ENCODE assay signal across 1 cellular context in the genomic region with DNA sequence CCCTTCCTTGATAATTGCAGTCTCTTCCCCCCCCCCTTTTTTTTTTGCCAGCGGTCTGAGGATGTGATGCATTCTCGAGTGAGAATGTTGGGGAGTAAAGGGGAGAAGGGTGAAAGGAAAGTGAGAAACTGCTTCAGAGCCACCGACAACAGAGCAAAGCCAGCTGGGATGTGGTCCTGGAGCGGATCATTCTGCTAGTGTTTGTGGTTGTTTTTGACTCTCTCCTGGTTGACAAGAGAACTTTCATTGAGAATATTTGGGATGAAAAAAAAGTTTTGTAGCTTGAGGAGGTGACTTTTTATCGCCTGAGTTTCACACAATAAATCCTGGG.
TF ChIP-seq lines count a peak whose summit lies in the region.

No MANE protein-coding gene starts in this region.

TF ChIP-seq in IMR-90, 13 proteins besides CTCF, POLR2A, EP300 and RAD21 (continued from another document):
- TF ChIP-seq, protein P1, sequence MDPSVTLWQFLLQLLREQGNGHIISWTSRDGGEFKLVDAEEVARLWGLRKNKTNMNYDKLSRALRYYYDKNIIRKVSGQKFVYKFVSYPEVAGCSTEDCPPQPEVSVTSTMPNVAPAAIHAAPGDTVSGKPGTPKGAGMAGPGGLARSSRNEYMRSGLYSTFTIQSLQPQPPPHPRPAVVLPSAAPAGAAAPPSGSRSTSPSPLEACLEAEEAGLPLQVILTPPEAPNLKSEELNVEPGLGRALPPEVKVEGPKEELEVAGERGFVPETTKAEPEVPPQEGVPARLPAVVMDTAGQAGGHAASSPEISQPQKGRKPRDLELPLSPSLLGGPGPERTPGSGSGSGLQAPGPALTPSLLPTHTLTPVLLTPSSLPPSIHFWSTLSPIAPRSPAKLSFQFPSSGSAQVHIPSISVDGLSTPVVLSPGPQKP (IDR thresholded peaks at IDR 0.05; ENCODE audit: borderline replicate concordance, low read depth, low read length), result no peak
- TF ChIP-seq CEBPB (IDR thresholded peaks at IDR 0.05; ENCODE audit: low read depth, low read length) (no peak), FOS (IDR thresholded peaks at IDR 0.05; ENCODE audit: low read depth, low read length) (no peak)
